In the genomic region with DNA sequence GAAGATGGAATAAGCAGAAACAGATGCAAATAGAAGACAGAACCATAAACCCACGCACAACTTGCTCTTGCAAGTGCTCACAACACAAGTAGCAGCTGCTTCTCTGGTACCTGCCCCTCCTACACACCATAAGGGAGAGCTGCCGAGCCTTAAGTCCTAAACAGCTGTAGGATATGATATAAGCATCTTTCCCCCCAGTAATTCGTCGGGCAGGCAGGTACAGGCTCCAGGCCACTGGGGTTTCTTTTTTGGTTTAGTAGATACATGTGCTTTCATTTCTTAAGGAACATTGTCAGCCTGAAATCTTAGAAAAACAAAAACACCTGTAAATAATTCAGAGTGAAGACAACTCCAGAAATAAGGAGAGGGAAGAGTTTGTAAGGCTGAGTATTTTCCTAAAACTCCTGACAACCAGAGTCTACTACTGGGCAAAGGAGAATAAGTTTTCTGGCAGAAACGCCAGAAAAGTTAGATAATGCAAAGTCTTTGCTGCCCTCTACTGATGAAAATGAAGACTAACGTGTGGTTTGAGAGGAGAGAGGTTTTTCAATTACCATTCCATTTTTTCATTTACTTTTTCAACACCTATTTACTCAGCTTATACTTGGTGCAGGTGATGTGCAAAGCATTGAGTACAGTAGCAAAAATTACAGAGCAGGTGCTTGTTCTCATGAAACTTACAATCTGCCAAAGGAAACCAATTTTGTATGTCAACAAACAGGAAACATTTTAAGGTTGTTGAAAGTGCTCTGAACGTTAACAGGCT, we compare ENCODE assay signal across 9 cellular contexts. TPM values are rescaled to one million over a fixed set of nuclear protein-coding genes. Genes with fewer than 3 reads are reported as not detected.
A peak's percentile ranks its signal among the peaks of the same experiment; 100 is the strongest.
DNase-seq lines count a peak whose midpoint lies in the region; ATAC-seq and TF ChIP-seq lines count a peak whose summit lies in the region.
"Had no signal": no experiment of that assay in that cellular context is flagged by ENCODE, and none has a peak within 500 bp of the region (broad histone marks: within the 10 kb centered on the region; RNA-seq: fewer than 3 reads in every experiment).

No MANE protein-coding gene starts in this region.

- H3K27ac ChIP-seq in thyroid gland: no peak overlapping the region

- no peaks in the 10 kb centered on the region for H3K27me3 ChIP-seq in thyroid gland

- H3K27me3 Mint-ChIP-seq in stimulated activated naive CD8-positive, alpha-beta T cell treated with anti-CD3 and anti-CD28 coated beads, Interleukin-15, amount 100 ng/mL, for 72 hours: peaks cover 39% of the 10 kb centered on the region

- no peak for TF ChIP-seq POLR2A in thyroid gland (IDR thresholded peaks at IDR 0.05)

- no peaks in the 10 kb centered on the region for H3K9me3 ChIP-seq in thyroid gland

- H3K9me3 Mint-ChIP-seq in stimulated activated naive CD8-positive, alpha-beta T cell treated with anti-CD3 and anti-CD28 coated beads, Interleukin-15, amount 100 ng/mL, for 72 hours: no peaks in the 10 kb centered on the region
- H3K9me3 Mint-ChIP-seq: dendritic cell treated with granulocyte-macrophage colony-stimulating factor and Interleukin-4, amounts not matched to agents 40 ng/mL and 50 ng/mL, for 4 days had no signal

- no peak overlapping the region for H3K27ac Mint-ChIP-seq in stimulated activated naive CD8-positive, alpha-beta T cell treated with anti-CD3 and anti-CD28 coated beads, Interleukin-15, amount 100 ng/mL, for 72 hours
- H3K27ac Mint-ChIP-seq: dendritic cell treated with granulocyte-macrophage colony-stimulating factor and Interleukin-4, amounts not matched to agents 40 ng/mL and 50 ng/mL, for 4 days had no signal

- DNase-seq in stimulated activated naive CD8-positive, alpha-beta T cell treated with anti-CD3 and anti-CD28 coated beads, Interleukin-15, amount 100 ng/mL, for 72 hours: no peak
- no peak for DNase-seq in stimulated activated naive CD8-positive, alpha-beta T cell treated with anti-CD3 and anti-CD28 coated beads, Interleukin-15, Interleukin-2, amounts not matched to agents 100 U/mL and 50 U/mL, for 24 hours
- peak; percentile 52 for DNase-seq in NCI-H2227 treated with DMSO at 0.1 percent for 48 hours (lab: John Stamatoyannopoulos, UW)
- DNase-seq in astrocyte of the spinal cord (ENCODE audit: low read depth, low spot score): peak; percentile 50
- DNase-seq in inferior parietal cortex (ENCODE audit: extremely low spot score): peak; percentile 76
- DNase-seq in thyroid gland: no peak
- DNase-seq in activated CD8-positive, alpha-beta memory T cell treated with anti-CD3 and anti-CD28 coated beads, Interleukin-2, amount 50 U/mL, for 48 hours: no peak

- H3K4me3 ChIP-seq in astrocyte of the spinal cord (ENCODE audit: low read depth, low read length) (no peak overlapping the region), thyroid gland (replicated peaks in 1 of 3) (no peak overlapping the region)

- in situ Hi-C loops in astrocyte of the spinal cord (cut with HindIII; ENCODE audit: low sequenced_read_pairs): no loop called here

- peak; percentile 45 for ATAC-seq in stimulated activated naive CD8-positive, alpha-beta T cell treated with anti-CD3 and anti-CD28 coated beads, Interleukin-15, amount 100 ng/mL, for 72 hours
- ATAC-seq in stimulated activated naive CD8-positive, alpha-beta T cell treated with anti-CD3 and anti-CD28 coated beads, Interleukin-15, Interleukin-2, amounts not matched to agents 100 U/mL and 50 U/mL, for 24 hours: no peak
- ATAC-seq in HG02678 (IDR thresholded peaks at IDR 0.05; ENCODE audit: unreplicated experiment): peak; percentile 78

- WGBS in thyroid gland, 2 donors: 32 to 36% methylated on average over 7 of the region's 7 CpGs

- no peak overlapping the region for H3K4me3 Mint-ChIP-seq in stimulated activated naive CD8-positive, alpha-beta T cell treated with anti-CD3 and anti-CD28 coated beads, Interleukin-15, amount 100 ng/mL, for 72 hours
- H3K4me3 Mint-ChIP-seq: dendritic cell treated with granulocyte-macrophage colony-stimulating factor and Interleukin-4, amounts not matched to agents 40 ng/mL and 50 ng/mL, for 4 days had no signal

- TF ChIP-seq CTCF in astrocyte of the spinal cord (IDR thresholded peaks at IDR 0.05; ENCODE audit: low read depth, low read length) (peak; percentile 57), thyroid gland (IDR thresholded peaks at IDR 0.05) (peak; percentile 29 to 67 (median 50))

- peaks cover 12% of the 10 kb centered on the region for H3K4me1 Mint-ChIP-seq in stimulated activated naive CD8-positive, alpha-beta T cell treated with anti-CD3 and anti-CD28 coated beads, Interleukin-15, amount 100 ng/mL, for 72 hours

- intact Hi-C loops in thyroid gland (cut with DNase I): loop anchor here (10.0 kb wide), 1 partner anchor 132 kb away; no protein-coding TSS in a partner anchor

- H3K36me3 ChIP-seq in thyroid gland: no peaks in the 10 kb centered on the region

- peaks cover 0 to 4% of the 10 kb centered on the region in 2 donors for H3K4me1 ChIP-seq in thyroid gland

RNA-seq across cellular contexts. Expression of a gene that starts 20.1 kb away (rescaled TPM):
- total RNA-seq in thyroid gland: 100 to 1,000 TPM in 1 of 4 donors, 10 to 100 TPM in 3; 50.0 to 106 (median 62.4) TPM

Comparison
In these comparisons a context has a peak if more than half of its experiments do, and no peak if none do; other contexts are left out.
1. DNase-seq: peak in NCI-H2227 treated with DMSO at 0.1 percent for 48 hours (single experiment), astrocyte of the spinal cord (single experiment) and inferior parietal cortex (single experiment); none in stimulated activated naive CD8-positive, alpha-beta T cell treated with anti-CD3 and anti-CD28 coated beads, Interleukin-15, amount 100 ng/mL, for 72 hours (0 of 2), stimulated activated naive CD8-positive, alpha-beta T cell treated with anti-CD3 and anti-CD28 coated beads, Interleukin-15, Interleukin-2, amounts not matched to agents 100 U/mL and 50 U/mL, for 24 hours (single experiment), thyroid gland (0 of 2) and activated CD8-positive, alpha-beta memory T cell treated with anti-CD3 and anti-CD28 coated beads, Interleukin-2, amount 50 U/mL, for 48 hours (single experiment).